Comparison of ENCODE assay signal across 8 cellular contexts in the genomic region with DNA sequence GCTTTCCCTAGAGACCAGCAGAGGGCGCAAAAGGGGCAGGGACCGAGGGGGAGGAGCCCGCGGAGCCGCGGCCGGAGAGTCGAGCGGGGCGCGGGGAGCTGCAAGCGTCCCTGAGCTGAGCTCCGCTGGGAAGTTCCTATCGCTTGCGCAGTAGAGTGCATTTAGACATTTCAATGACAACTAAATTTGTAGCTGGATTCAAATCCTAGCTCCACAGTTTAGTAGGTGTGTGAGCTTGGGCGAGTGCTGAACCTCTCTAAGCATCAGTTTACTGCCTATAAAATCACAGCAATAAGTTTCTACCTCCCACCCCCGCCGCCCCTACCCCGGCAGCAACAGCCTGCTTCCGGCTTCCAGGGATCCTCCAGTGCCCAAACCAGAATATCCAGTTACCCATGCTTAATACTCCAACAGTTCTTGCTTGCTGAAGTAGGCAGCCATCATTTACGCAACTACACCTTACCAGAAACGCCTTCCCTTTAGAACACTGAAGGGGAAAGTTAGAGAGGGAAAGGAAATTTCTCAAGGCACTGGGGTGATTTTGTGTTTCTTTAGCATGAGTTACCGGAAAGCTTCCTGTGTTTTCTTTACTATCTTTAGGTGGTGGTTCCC. TPM values are rescaled to one million over a fixed set of nuclear protein-coding genes. Genes with fewer than 3 reads are reported as not detected.
DNase-seq lines count a peak whose midpoint lies in the region; ATAC-seq, FAIRE-seq and TF ChIP-seq lines count a peak whose summit lies in the region.

No MANE protein-coding gene starts in this region.

- no peaks in the 10 kb centered on the region for H3K36me3 Mint-ChIP-seq in WTC11

- peak overlapping the region; percentile 23 for H3K4me3 ChIP-seq in bronchial epithelial cell (ENCODE audit: low read depth, low read length)
- peak overlapping the region; percentile 30 to 68 (median 40) for H3K4me3 ChIP-seq in spleen

- ATAC-seq in GM18519 (IDR thresholded peaks at IDR 0.05; ENCODE audit: low FRiP score, unreplicated experiment) (peak; percentile 53), HG03103 (IDR thresholded peaks at IDR 0.05; ENCODE audit: low read depth, unreplicated experiment) (peak; percentile 87), WTC11 (peak; percentile 78)

- H3K36me3 ChIP-seq in bronchial epithelial cell (ENCODE audit: control insufficient read depth, insufficient read depth, low read length) (no peaks in the 10 kb centered on the region), spleen (peaks cover 0 to 27% (median 0%) of the 10 kb centered on the region in 6 donors)

- WGBS in spleen, 5 donors, result 2 to 6% (median 3%) methylated on average over 22 to 23 of the region's 23 CpGs

- POLR2A ChIA-PET in WTC11 (lab: Charles Lee), result interaction anchor here (0.5 kb wide), 1 partner anchor 1212 kb away, joined by 3 read pairs; no protein-coding TSS in a partner anchor

- peak overlapping the region; percentile 69 for H3K4me3 Mint-ChIP-seq in WTC11

- H3K27me3 ChIP-seq in bronchial epithelial cell (ENCODE audit: control insufficient read depth, insufficient read depth, low read length), result no peaks in the 10 kb centered on the region
- peaks cover 0 to 47% (median 0%) of the 10 kb centered on the region in 7 donors for H3K27me3 ChIP-seq in spleen (replicated peaks in 1 of 7)

- DNase-seq in NCI-H2227 (lab: John Stamatoyannopoulos, UW; ENCODE audit: unreplicated experiment) (peak; percentile 91), WTC11 (ENCODE audit: low spot score) (peak; percentile 91), bronchial epithelial cell (ENCODE audit: low read depth) (peak; percentile 92), inferior parietal cortex (ENCODE audit: extremely low spot score) (peak; percentile 83), spleen (peak; percentile 96)

- H3K27ac Mint-ChIP-seq in WTC11, result peak overlapping the region; percentile 85

- intact Hi-C loops in spleen (cut with DNase I; ENCODE audit: low total_unique reads), result loop anchor here (5.0 kb wide), 1 partner anchor 548 kb away; no protein-coding TSS in a partner anchor

- H3K4me1 ChIP-seq in spleen, result peaks cover 9 to 69% (median 34%) of the 10 kb centered on the region in 6 donors

- CTCF ChIA-PET in WTC11 (lab: Charles Lee), result interaction anchor here (0.5 to 4.6 kb wide), 113 partner anchors 9 to 582 kb away, joined by 3 to 85 read pairs (median 4); a partner anchor contains a TSS

- no peaks in the 10 kb centered on the region for H3K9me3 ChIP-seq in spleen

- H3K27me3 Mint-ChIP-seq in WTC11 (ENCODE audit: low read depth), result peaks cover 40% of the 10 kb centered on the region

- TF ChIP-seq POLR2A in spleen (IDR thresholded peaks at IDR 0.05), result no peak

- H3K9me3 Mint-ChIP-seq in WTC11, result peaks cover under 1% of the 10 kb centered on the region; the same call in 1 of the 2 replicates

- no peak for FAIRE-seq in bronchial epithelial cell (lab: Jason Lieb, UNC)

- peaks cover 43% of the 10 kb centered on the region for H3K4me1 Mint-ChIP-seq in WTC11

- TF ChIP-seq CTCF in 22Rv1 (IDR thresholded peaks at IDR 0.05), result peak; percentile 100
- no peak; the same call in none of the 2 replicates for TF ChIP-seq CTCF in WTC11 (IDR thresholded peaks at IDR 0.05)
- peak; percentile 97 for TF ChIP-seq CTCF in bronchial epithelial cell (IDR thresholded peaks at IDR 0.05; ENCODE audit: insufficient read depth, low read length, severe bottlenecking)
- peak in 5 of 11 experiments; percentile 21 to 97 (median 95) for TF ChIP-seq CTCF in spleen (IDR thresholded peaks at IDR 0.05 in 8 of 11, conservative IDR thresholded peaks at IDR 0.05 in 3 of 11)

- H3K27ac ChIP-seq in 22Rv1, result peak overlapping the region; percentile 85
- peak overlapping the region in 6 of 8 donors; percentile 52 to 84 (median 70) for H3K27ac ChIP-seq in spleen

TF ChIP-seq in WTC11, 78 proteins besides CTCF, POLR2A, EP300 and RAD21:
- peak; percentile 74; the same call in 1 of the 2 replicates for TF ChIP-seq ETV6 (CRISPR knock-in tag; IDR thresholded peaks at IDR 0.05)
- TF ChIP-seq CBFB (CRISPR knock-in tag; IDR thresholded peaks at IDR 0.05; ENCODE audit: low read depth), result no peak
- TF ChIP-seq, protein P1, sequence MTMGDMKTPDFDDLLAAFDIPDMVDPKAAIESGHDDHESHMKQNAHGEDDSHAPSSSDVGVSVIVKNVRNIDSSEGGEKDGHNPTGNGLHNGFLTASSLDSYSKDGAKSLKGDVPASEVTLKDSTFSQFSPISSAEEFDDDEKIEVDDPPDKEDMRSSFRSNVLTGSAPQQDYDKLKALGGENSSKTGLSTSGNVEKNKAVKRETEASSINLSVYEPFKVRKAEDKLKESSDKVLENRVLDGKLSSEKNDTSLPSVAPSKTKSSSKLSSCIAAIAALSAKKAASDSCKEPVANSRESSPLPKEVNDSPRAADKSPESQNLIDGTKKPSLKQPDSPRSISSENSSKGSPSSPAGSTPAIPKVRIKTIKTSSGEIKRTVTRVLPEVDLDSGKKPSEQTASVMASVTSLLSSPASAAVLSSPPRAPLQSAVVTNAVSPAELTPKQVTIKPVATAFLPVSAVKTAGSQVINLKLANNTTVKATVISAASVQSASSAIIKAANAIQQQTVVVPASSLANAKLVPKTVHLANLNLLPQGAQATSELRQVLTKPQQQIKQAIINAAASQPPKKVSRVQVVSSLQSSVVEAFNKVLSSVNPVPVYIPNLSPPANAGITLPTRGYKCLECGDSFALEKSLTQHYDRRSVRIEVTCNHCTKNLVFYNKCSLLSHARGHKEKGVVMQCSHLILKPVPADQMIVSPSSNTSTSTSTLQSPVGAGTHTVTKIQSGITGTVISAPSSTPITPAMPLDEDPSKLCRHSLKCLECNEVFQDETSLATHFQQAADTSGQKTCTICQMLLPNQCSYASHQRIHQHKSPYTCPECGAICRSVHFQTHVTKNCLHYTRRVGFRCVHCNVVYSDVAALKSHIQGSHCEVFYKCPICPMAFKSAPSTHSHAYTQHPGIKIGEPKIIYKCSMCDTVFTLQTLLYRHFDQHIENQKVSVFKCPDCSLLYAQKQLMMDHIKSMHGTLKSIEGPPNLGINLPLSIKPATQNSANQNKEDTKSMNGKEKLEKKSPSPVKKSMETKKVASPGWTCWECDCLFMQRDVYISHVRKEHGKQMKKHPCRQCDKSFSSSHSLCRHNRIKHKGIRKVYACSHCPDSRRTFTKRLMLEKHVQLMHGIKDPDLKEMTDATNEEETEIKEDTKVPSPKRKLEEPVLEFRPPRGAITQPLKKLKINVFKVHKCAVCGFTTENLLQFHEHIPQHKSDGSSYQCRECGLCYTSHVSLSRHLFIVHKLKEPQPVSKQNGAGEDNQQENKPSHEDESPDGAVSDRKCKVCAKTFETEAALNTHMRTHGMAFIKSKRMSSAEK (CRISPR knock-in tag; IDR thresholded peaks at IDR 0.05; ENCODE audit: borderline replicate concordance), result no peak

RNA-seq across cellular contexts. Expression of a gene that starts 9.1 kb away (rescaled TPM):
- 0.46 to 1.1 TPM (median 0.73 TPM) in 3 replicates for total RNA-seq in WTC11 (2021)
- 0.79 and 2.2 TPM in 2 replicates for total RNA-seq in bronchial epithelial cell
- total RNA-seq in spleen, result 10 to 100 TPM in 6 of 7 donors, 1 to 10 TPM in 1; 9.4 to 28.2 (median 15.3) TPM
- polyA plus RNA-seq in spleen, result 1 to 10 TPM; 1.0 to 1.6 (median 1.2) TPM

Comparison
In these comparisons a context has a peak if more than half of its experiments do, and no peak if none do; other contexts are left out.
1. Peak in every context shown above with its lines: DNase-seq, ATAC-seq, H3K4me3 ChIP-seq and H3K27ac ChIP-seq.